1 cellular context compared by ENCODE assay signal in the genomic region with DNA sequence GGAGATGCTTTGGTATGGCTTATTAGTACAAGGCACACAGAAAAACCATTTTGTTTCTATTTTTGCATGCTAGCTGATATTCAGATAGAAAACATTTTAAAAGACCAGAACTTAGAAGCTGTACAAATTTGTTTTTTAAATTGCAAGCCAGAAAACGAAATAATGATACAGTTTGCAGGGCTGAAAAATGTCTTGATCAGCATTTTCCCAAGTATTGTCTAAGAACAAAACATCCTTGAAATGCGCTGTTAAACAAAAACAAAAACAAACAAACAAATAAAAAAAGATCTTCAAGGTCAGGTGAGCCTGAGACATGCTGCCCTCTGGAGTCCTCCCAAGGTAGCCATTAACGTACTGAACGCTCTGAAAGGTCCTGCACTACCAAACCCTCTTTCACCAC.
TF ChIP-seq lines count a peak whose summit lies in the region.

No MANE protein-coding gene starts in this region.

TF ChIP-seq in K562, 482 proteins besides CTCF, POLR2A, EP300 and RAD21 (continued from another document):
- TF ChIP-seq MAFK (IDR thresholded peaks at IDR 0.05; ENCODE audit: low read length): peak; percentile 61
- TF ChIP-seq MTA3 (IDR thresholded peaks at IDR 0.05; ENCODE audit: borderline replicate concordance): no peak
- TF ChIP-seq KHSRP (IDR thresholded peaks at IDR 0.05): no peak
- TF ChIP-seq ZNF134 (CRISPR knock-in tag; conservative IDR thresholded peaks at IDR 0.05): no peak
- TF ChIP-seq CBX2 (IDR thresholded peaks at IDR 0.05; ENCODE audit: insufficient read depth, low read length, poor library complexity, severe bottlenecking): no peak
- TF ChIP-seq, protein P1, sequence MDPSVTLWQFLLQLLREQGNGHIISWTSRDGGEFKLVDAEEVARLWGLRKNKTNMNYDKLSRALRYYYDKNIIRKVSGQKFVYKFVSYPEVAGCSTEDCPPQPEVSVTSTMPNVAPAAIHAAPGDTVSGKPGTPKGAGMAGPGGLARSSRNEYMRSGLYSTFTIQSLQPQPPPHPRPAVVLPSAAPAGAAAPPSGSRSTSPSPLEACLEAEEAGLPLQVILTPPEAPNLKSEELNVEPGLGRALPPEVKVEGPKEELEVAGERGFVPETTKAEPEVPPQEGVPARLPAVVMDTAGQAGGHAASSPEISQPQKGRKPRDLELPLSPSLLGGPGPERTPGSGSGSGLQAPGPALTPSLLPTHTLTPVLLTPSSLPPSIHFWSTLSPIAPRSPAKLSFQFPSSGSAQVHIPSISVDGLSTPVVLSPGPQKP (CRISPR knock-in tag; IDR thresholded peaks at IDR 0.05): no peak
- no peak for TF ChIP-seq ZBTB7A (IDR thresholded peaks at IDR 0.05; ENCODE audit: borderline replicate concordance, control insufficient read depth, low read depth, low read length)
- TF ChIP-seq SETDB1 (IDR thresholded peaks at IDR 0.05; ENCODE audit: low read length): no peak
- TF ChIP-seq KLF16 (IDR thresholded peaks at IDR 0.05): no peak
- TF ChIP-seq, protein P2, sequence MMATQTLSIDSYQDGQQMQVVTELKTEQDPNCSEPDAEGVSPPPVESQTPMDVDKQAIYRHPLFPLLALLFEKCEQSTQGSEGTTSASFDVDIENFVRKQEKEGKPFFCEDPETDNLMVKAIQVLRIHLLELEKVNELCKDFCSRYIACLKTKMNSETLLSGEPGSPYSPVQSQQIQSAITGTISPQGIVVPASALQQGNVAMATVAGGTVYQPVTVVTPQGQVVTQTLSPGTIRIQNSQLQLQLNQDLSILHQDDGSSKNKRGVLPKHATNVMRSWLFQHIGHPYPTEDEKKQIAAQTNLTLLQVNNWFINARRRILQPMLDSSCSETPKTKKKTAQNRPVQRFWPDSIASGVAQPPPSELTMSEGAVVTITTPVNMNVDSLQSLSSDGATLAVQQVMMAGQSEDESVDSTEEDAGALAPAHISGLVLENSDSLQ (IDR thresholded peaks at IDR 0.05): no peak
- no peak for TF ChIP-seq ETV1 (tag; conservative IDR thresholded peaks at IDR 0.05; ENCODE audit: low read depth)
- no peak for TF ChIP-seq FOXP1 (CRISPR knock-in tag; IDR thresholded peaks at IDR 0.05)
- TF ChIP-seq, protein P3, sequence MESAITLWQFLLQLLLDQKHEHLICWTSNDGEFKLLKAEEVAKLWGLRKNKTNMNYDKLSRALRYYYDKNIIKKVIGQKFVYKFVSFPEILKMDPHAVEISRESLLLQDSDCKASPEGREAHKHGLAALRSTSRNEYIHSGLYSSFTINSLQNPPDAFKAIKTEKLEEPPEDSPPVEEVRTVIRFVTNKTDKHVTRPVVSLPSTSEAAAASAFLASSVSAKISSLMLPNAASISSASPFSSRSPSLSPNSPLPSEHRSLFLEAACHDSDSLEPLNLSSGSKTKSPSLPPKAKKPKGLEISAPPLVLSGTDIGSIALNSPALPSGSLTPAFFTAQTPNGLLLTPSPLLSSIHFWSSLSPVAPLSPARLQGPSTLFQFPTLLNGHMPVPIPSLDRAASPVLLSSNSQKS (CRISPR knock-in tag; IDR thresholded peaks at IDR 0.05): no peak
- TF ChIP-seq TBL1XR1 (IDR thresholded peaks at IDR 0.05; ENCODE audit: low read length in 2 of 2): no peak
- TF ChIP-seq ZNF778 (CRISPR knock-in tag; IDR thresholded peaks at IDR 0.05): no peak
- no peak for TF ChIP-seq KAT7 (CRISPR knock-in tag; IDR thresholded peaks at IDR 0.05; ENCODE audit: borderline replicate concordance)
- TF ChIP-seq LCOR (CRISPR knock-in tag; IDR thresholded peaks at IDR 0.05): no peak
- TF ChIP-seq CXXC5 (CRISPR knock-in tag; IDR thresholded peaks at IDR 0.05): no peak
- TF ChIP-seq, protein P4, sequence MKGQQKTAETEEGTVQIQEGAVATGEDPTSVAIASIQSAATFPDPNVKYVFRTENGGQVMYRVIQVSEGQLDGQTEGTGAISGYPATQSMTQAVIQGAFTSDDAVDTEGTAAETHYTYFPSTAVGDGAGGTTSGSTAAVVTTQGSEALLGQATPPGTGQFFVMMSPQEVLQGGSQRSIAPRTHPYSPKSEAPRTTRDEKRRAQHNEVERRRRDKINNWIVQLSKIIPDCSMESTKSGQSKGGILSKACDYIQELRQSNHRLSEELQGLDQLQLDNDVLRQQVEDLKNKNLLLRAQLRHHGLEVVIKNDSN (CRISPR knock-in tag; IDR thresholded peaks at IDR 0.05): no peak
- peak; percentile 62 for TF ChIP-seq MAFF (IDR thresholded peaks at IDR 0.05; ENCODE audit: low read length)
- no peak for TF ChIP-seq JUN (IDR thresholded peaks at IDR 0.05; ENCODE audit: borderline replicate concordance, low read depth, low read length)
- no peak for TF ChIP-seq JUN (CRISPR knock-in tag; IDR thresholded peaks at IDR 0.05; ENCODE audit: borderline replicate concordance)
- TF ChIP-seq CBFA2T3 (IDR thresholded peaks at IDR 0.05): no peak
- TF ChIP-seq, protein P5, sequence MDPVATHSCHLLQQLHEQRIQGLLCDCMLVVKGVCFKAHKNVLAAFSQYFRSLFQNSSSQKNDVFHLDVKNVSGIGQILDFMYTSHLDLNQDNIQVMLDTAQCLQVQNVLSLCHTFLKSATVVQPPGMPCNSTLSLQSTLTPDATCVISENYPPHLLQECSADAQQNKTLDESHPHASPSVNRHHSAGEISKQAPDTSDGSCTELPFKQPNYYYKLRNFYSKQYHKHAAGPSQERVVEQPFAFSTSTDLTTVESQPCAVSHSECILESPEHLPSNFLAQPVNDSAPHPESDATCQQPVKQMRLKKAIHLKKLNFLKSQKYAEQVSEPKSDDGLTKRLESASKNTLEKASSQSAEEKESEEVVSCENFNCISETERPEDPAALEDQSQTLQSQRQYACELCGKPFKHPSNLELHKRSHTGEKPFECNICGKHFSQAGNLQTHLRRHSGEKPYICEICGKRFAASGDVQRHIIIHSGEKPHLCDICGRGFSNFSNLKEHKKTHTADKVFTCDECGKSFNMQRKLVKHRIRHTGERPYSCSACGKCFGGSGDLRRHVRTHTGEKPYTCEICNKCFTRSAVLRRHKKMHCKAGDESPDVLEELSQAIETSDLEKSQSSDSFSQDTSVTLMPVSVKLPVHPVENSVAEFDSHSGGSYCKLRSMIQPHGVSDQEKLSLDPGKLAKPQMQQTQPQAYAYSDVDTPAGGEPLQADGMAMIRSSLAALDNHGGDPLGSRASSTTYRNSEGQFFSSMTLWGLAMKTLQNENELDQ (CRISPR knock-in tag; IDR thresholded peaks at IDR 0.05; ENCODE audit: borderline replicate concordance): no peak
- no peak for TF ChIP-seq ERF (CRISPR knock-in tag; IDR thresholded peaks at IDR 0.05)
- TF ChIP-seq PML (IDR thresholded peaks at IDR 0.05; ENCODE audit: low read length): no peak
- TF ChIP-seq, protein P6, sequence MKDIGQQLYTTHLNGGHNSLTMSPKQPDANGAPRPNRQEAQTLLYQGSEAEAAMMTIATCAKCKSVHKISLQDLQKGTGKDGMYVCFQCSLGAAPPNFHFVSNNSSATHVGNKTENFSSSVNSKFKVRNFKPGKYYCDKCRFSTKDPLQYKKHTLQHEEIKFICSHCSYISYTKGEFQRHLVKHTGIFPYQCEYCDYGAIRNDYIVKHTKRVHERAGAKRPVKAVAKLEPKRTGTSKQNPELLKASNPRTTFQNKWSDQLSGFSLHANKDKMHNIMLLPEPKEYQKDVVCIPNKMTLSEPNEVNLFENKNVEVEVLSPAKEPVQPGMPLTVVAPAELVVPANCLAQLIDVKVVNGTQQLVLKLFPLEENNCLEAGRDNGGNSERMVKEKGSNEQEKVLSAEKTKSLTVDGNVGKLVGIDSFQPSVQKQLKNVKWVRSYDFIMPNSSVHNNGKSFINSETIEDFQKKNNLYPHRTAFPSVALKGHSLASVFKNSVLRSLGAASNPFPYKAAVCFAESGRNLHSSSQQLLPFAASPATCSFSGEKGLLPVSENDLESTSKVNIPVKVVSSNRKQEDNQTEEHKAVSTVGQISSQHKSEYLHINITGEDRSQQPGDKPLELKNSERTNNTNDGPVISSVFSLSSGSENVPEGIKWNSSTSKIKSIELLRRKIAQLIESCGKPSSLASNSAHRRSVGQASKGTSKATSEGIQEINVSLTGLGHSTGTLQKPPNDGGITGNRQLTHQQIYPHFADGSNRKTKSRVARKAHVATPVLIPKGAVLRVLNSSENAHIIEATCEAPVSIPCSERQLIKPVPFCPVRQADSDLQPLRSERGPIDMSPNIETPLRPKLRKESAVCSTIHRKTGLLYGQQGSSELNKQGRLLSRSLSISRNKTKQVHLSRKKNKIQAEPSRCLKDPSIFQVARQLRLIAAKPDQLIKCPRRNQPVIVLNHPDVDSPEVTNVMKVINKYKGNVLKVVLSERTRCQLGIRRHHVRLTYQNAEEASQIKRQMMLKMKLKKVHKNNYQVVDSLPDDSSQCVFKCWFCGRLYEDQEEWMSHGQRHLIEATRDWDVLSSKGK (CRISPR knock-in tag; IDR thresholded peaks at IDR 0.05): no peak
- TF ChIP-seq ZNF239 (CRISPR knock-in tag; IDR thresholded peaks at IDR 0.05): peak; percentile 81
- TF ChIP-seq ILF3 (IDR thresholded peaks at IDR 0.05; ENCODE audit: borderline replicate concordance): no peak
- TF ChIP-seq SIN3A (IDR thresholded peaks at IDR 0.05; ENCODE audit: borderline replicate concordance in 2 of 2, control insufficient read depth in 1 of 2, low read depth in 2 of 2, low read length in 2 of 2): no peak
